In the genomic region with DNA sequence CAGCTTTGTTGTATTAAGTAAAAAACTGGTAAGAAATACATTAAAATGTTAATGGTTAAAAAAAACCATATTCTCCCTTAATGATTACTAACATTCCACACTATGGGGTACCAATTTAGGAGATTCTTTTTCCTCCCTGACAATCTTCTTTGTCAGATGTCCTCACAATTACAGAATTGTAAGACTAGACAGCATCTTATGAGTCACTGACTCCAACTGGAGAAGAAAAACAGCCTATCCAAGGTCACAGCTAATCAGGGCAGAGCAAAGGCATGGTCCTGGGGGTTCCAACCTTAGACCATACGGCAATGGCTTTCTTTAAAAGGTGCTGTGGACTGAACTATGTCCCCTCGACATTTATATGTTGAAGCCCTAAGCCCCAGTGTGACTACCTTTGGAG, we compare ENCODE assay signal across 29 cellular contexts.
DNase-seq lines count a peak whose midpoint lies in the region; ATAC-seq and TF ChIP-seq lines count a peak whose summit lies in the region.
"Had no signal": no experiment of that assay in that cellular context is flagged by ENCODE, and none has a peak within 500 bp of the region (broad histone marks: within the 10 kb centered on the region; RNA-seq: fewer than 3 reads in every experiment).

No MANE protein-coding gene starts in this region.

- no peak for TF ChIP-seq CTCF in HFFc6 (IDR thresholded peaks at IDR 0.05)
- no peak for TF ChIP-seq CTCF in adrenal gland (IDR thresholded peaks at IDR 0.05)

- H3K27me3 ChIP-seq in adrenal gland (no peaks in the 10 kb centered on the region), right cardiac atrium (ENCODE audit: control insufficient read depth, insufficient read depth) (no peaks in the 10 kb centered on the region)
- H3K27me3 ChIP-seq: cardiac muscle cell had no signal

- peaks cover 0 to 29% of the 10 kb centered on the region in 2 donors for H3K4me1 ChIP-seq in adrenal gland (replicated peaks in 1 of 2)
- H3K4me1 ChIP-seq in right cardiac atrium (ENCODE audit: control insufficient read depth, insufficient read depth, low read length), result no peaks in the 10 kb centered on the region

- ATAC-seq in HG02798 (IDR thresholded peaks at IDR 0.05; ENCODE audit: poor library complexity, unreplicated experiment) (no peak), right cardiac atrium (no peak)
- ATAC-seq: left cardiac atrium; sciatic nerve; stimulated activated naive B cell treated with anti-CD40 and anti-IgM and Interleukin-4, amounts not matched to agents 10 μg/mL and 1 μg/mL and 100 μg/mL, for 72 hours had no signal

- H3K9me3 Mint-ChIP-seq in HFFc6, result no peaks in the 10 kb centered on the region
- H3K9me3 Mint-ChIP-seq in activated T-helper 2 cell treated with anti-CD3 and anti-CD28 coated beads, Interferon-gamma antibody, Interleukin-2, Interleukin-4, amounts not matched to agents 10 μg/mL and 5 μg/mL and 100 μg/mL, durations not matched to agents 14 hours and 24 hours and 36 hours, result no peaks in the 10 kb centered on the region
- H3K9me3 Mint-ChIP-seq: activated T-cell treated with anti-CD3 and anti-CD28 coated beads, Interleukin-2, amount 50 U/mL, for 24 hours; CD4-positive, CD25-positive, alpha-beta regulatory T cell; effector memory CD8-positive, alpha-beta T cell; stimulated activated naive B cell treated with anti-CD40 and anti-IgM and Interleukin-4, amounts not matched to agents 10 μg/mL and 1 μg/mL and 100 μg/mL, for 72 hours had no signal

- peaks cover 0 to 83% of the 10 kb centered on the region in 2 donors for H3K36me3 ChIP-seq in adrenal gland (replicated peaks in 1 of 2)

- intact Hi-C loops in adrenal gland (cut with DNase I), result no loop called here
- intact Hi-C loops in right cardiac atrium (cut with DNase I), result no loop called here
- intact Hi-C loops in activated T-helper 2 cell treated with anti-CD3 and anti-CD28 coated beads, Interferon-gamma antibody, Interleukin-2, Interleukin-4, amounts not matched to agents 10 μg/mL and 5 μg/mL and 100 μg/mL, durations not matched to agents 14 hours and 24 hours and 36 hours (cut with micrococcal nuclease), result no loop called here

- H3K4me1 Mint-ChIP-seq in HFFc6 (ENCODE audit: low read depth), result peaks cover 37% of the 10 kb centered on the region
- peaks cover 25% of the 10 kb centered on the region for H3K4me1 Mint-ChIP-seq in activated T-helper 2 cell treated with anti-CD3 and anti-CD28 coated beads, Interferon-gamma antibody, Interleukin-2, Interleukin-4, amounts not matched to agents 10 μg/mL and 5 μg/mL and 100 μg/mL, durations not matched to agents 14 hours and 24 hours and 36 hours (ENCODE audit: low read depth)
- H3K4me1 Mint-ChIP-seq: stimulated activated naive B cell treated with anti-CD40 and anti-IgM and Interleukin-4, amounts not matched to agents 10 μg/mL and 1 μg/mL and 100 μg/mL, for 72 hours had no signal

- H3K4me3 ChIP-seq in adrenal gland, result no peak overlapping the region
- no peak overlapping the region for H3K4me3 ChIP-seq in right cardiac atrium (ENCODE audit: low read length)
- H3K4me3 ChIP-seq: cardiac muscle cell, coronary artery had no signal

- WGBS in adrenal gland, 4 donors, result 45 to 72% (median 50%) methylated on average over 2 of the region's 2 CpGs
- WGBS in right cardiac atrium, result 86% methylated on average over 2 of the region's 2 CpGs

- H3K4me3 Mint-ChIP-seq in HFFc6, result no peak overlapping the region
- H3K4me3 Mint-ChIP-seq in activated T-helper 2 cell treated with anti-CD3 and anti-CD28 coated beads, Interferon-gamma antibody, Interleukin-2, Interleukin-4, amounts not matched to agents 10 μg/mL and 5 μg/mL and 100 μg/mL, durations not matched to agents 14 hours and 24 hours and 36 hours (ENCODE audit: low read depth), result no peak overlapping the region
- H3K4me3 Mint-ChIP-seq: activated T-cell treated with anti-CD3 and anti-CD28 coated beads, Interleukin-2, amount 50 U/mL, for 24 hours; CD4-positive, CD25-positive, alpha-beta regulatory T cell; stimulated activated naive B cell treated with anti-CD40 and anti-IgM and Interleukin-4, amounts not matched to agents 10 μg/mL and 1 μg/mL and 100 μg/mL, for 72 hours had no signal

- peaks cover 31% of the 10 kb centered on the region for H3K36me3 Mint-ChIP-seq in HFFc6 (ENCODE audit: low read depth)
- H3K36me3 Mint-ChIP-seq in activated T-helper 2 cell treated with anti-CD3 and anti-CD28 coated beads, Interferon-gamma antibody, Interleukin-2, Interleukin-4, amounts not matched to agents 10 μg/mL and 5 μg/mL and 100 μg/mL, durations not matched to agents 14 hours and 24 hours and 36 hours (ENCODE audit: low read depth), result peaks cover 28% of the 10 kb centered on the region
- H3K36me3 Mint-ChIP-seq: CD4-positive, CD25-positive, alpha-beta regulatory T cell; stimulated activated naive B cell treated with anti-CD40 and anti-IgM and Interleukin-4, amounts not matched to agents 10 μg/mL and 1 μg/mL and 100 μg/mL, for 72 hours had no signal

- DNase-seq in HFFc6 (no peak), adrenal gland (no peak), iris pigment epithelial cell (ENCODE audit: low read depth) (peak; percentile 62), stromal cell of bone marrow (ENCODE audit: low read depth) (peak; percentile 3), right cardiac atrium (no peak)
- DNase-seq in activated T-helper 2 cell treated with anti-CD3 and anti-CD28 coated beads, Interferon-gamma antibody, Interleukin-2, Interleukin-4, amounts not matched to agents 10 μg/mL and 5 μg/mL and 100 μg/mL, durations not matched to agents 14 hours and 24 hours and 36 hours (ENCODE audit: low spot score), result no peak
- DNase-seq: activated CD4-positive, alpha-beta T cell treated with anti-CD3 and anti-CD28 coated beads for 4 hours; activated naive CD4-positive, alpha-beta T cell; activated T-cell treated with anti-CD3 and anti-CD28 coated beads, Interleukin-2, amount 50 U/mL, for 24 hours; CD4-positive, CD25-positive, alpha-beta regulatory T cell; DMS 273 treated with DMSO at 0.1 percent for 48 hours; erythroblast; HCEC 1CT; head of caudate nucleus; left cardiac atrium; mammary epithelial cell; NCI-H1436; NCI-H2107; NCI-H446 treated with DMSO at 0.1 percent for 48 hours; NCI-H82; RPMI8226; stimulated activated CD4-positive, alpha-beta T cell treated with anti-CD3 and anti-CD28 coated beads, Interleukin-4, amount 100 ng/mL, for 4 hours; stimulated activated naive B cell treated with anti-CD40 and anti-IgM and Interleukin-4, amounts not matched to agents 10 μg/mL and 1 μg/mL and 100 μg/mL, for 72 hours had no signal

- H3K27me3 Mint-ChIP-seq in HFFc6 (ENCODE audit: insufficient read depth), result no peaks in the 10 kb centered on the region; the same call in 1 of the 2 replicates
- H3K27me3 Mint-ChIP-seq in activated T-helper 2 cell treated with anti-CD3 and anti-CD28 coated beads, Interferon-gamma antibody, Interleukin-2, Interleukin-4, amounts not matched to agents 10 μg/mL and 5 μg/mL and 100 μg/mL, durations not matched to agents 14 hours and 24 hours and 36 hours (ENCODE audit: low read depth), result no peaks in the 10 kb centered on the region
- H3K27me3 Mint-ChIP-seq: activated T-cell treated with anti-CD3 and anti-CD28 coated beads, Interleukin-2, amount 50 U/mL, for 24 hours; CD4-positive, CD25-positive, alpha-beta regulatory T cell; effector memory CD8-positive, alpha-beta T cell; stimulated activated naive B cell treated with anti-CD40 and anti-IgM and Interleukin-4, amounts not matched to agents 10 μg/mL and 1 μg/mL and 100 μg/mL, for 72 hours had no signal

- H3K27ac Mint-ChIP-seq in HFFc6, result peak overlapping the region; percentile 34; the same call in 1 of the 2 replicates
- no peak overlapping the region for H3K27ac Mint-ChIP-seq in activated T-helper 2 cell treated with anti-CD3 and anti-CD28 coated beads, Interferon-gamma antibody, Interleukin-2, Interleukin-4, amounts not matched to agents 10 μg/mL and 5 μg/mL and 100 μg/mL, durations not matched to agents 14 hours and 24 hours and 36 hours
- H3K27ac Mint-ChIP-seq: activated T-cell treated with anti-CD3 and anti-CD28 coated beads, Interleukin-2, amount 50 U/mL, for 24 hours; stimulated activated naive B cell treated with anti-CD40 and anti-IgM and Interleukin-4, amounts not matched to agents 10 μg/mL and 1 μg/mL and 100 μg/mL, for 72 hours had no signal

- H3K9me3 ChIP-seq in adrenal gland (replicated peaks in 1 of 3) (no peaks in the 10 kb centered on the region), right cardiac atrium (ENCODE audit: control insufficient read depth, low read length) (no peaks in the 10 kb centered on the region)

- peak overlapping the region in 3 of 5 donors; percentile 37 to 74 (median 53) for H3K27ac ChIP-seq in adrenal gland
- no peak overlapping the region for H3K27ac ChIP-seq in right cardiac atrium (ENCODE audit: low read length)
- H3K27ac ChIP-seq: cardiac muscle cell, coronary artery, KMS-11 had no signal

- no peak for TF ChIP-seq POLR2A in adrenal gland (IDR thresholded peaks at IDR 0.05)

Comparison
In these comparisons a context has a peak if more than half of its experiments do, and no peak if none do; other contexts are left out.
1. DNase-seq: peak in iris pigment epithelial cell (single experiment) and stromal cell of bone marrow (single experiment); none in HFFc6 (single experiment), adrenal gland (0 of 7), right cardiac atrium (0 of 3) and activated T-helper 2 cell treated with anti-CD3 and anti-CD28 coated beads, Interferon-gamma antibody, Interleukin-2, Interleukin-4, amounts not matched to agents 10 μg/mL and 5 μg/mL and 100 μg/mL, durations not matched to agents 14 hours and 24 hours and 36 hours (single experiment).